10 cellular contexts compared by ENCODE assay signal in the genomic region with DNA sequence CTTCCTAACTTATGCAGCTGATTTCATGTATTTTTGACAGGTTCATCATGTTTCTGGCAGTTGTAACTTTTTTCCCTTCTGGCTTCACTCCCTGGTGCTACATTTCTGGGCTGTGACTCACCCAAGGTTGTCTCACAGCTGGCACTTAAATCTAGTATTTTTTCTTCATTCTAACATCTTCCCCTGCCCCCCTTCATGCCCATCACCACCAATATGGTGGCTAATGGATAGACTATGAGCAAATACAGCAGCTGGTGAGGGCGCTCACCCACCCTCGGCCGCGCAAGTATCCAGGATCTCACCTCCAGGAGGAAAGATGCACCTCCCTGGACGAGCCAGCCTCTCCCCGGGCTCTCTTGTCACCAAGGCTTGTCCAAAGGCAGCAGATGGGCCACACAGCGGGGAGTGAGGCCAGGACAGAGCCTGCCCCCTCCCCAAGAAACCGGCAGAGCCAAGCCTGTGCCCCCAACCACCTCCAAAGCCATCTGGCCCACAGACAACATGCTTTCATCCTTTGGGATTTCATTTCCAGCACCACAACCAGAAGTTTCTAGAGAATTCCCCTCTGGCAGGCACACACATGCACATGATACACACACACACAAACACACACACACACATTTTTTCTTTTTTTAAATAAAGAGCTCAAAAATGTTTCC. TPM values are rescaled to one million over a fixed set of nuclear protein-coding genes. Genes with fewer than 3 reads are reported as not detected.
DNase-seq lines count a peak whose midpoint lies in the region; ATAC-seq and TF ChIP-seq lines count a peak whose summit lies in the region.
"Had no signal": no experiment of that assay in that cellular context is flagged by ENCODE, and none has a peak within 500 bp of the region (broad histone marks: within the 10 kb centered on the region; RNA-seq: fewer than 3 reads in every experiment).

No MANE protein-coding gene starts in this region.

- ATAC-seq in activated T-helper 17 cell treated with anti-CD3 and anti-CD28 coated beads, Interleukin-2, amount 50 U/mL, for 72 hours (replicated peaks), result no peak
- peak in 1 of 4 donors; percentile 19 for ATAC-seq in heart left ventricle
- ATAC-seq in GM19395 (IDR thresholded peaks at IDR 0.05; ENCODE audit: unreplicated experiment), result no peak

- no peak overlapping the region for H2AFZ ChIP-seq in smooth muscle cell (ENCODE audit: low read depth)

- H3K27me3 Mint-ChIP-seq in activated T-helper 17 cell treated with anti-CD3 and anti-CD28 coated beads, Interleukin-2, amount 50 U/mL, for 72 hours, result peaks cover 24% of the 10 kb centered on the region
- peaks cover 1% of the 10 kb centered on the region for H3K27me3 Mint-ChIP-seq in activated T-cell treated with anti-CD3 and anti-CD28 coated beads, Interleukin-2, amount 50 U/mL, for 24 hours
- H3K27me3 Mint-ChIP-seq in immature natural killer cell (ENCODE audit: low read depth in 3 of 3), result peaks cover 0 to 6% (median 3%) of the 10 kb centered on the region in 3 donors

- peak overlapping the region; percentile 13 for H3K4me2 ChIP-seq in smooth muscle cell

- peak; percentile 76 for DNase-seq in HCEC 1CT
- DNase-seq in heart left ventricle, result peak in 2 of 5 donors; percentile 36 to 57
- no peak for DNase-seq in smooth muscle cell (lab: John Stamatoyannopoulos, UW; ENCODE audit: unreplicated experiment)
- no peak for DNase-seq in activated T-cell treated with anti-CD3 and anti-CD28 coated beads, Interleukin-2, amount 50 U/mL, for 24 hours
- DNase-seq in immature natural killer cell, result no peak
- DNase-seq in Ammon's horn (ENCODE audit: low spot score), result no peak
- DNase-seq: activated CD4-positive, alpha-beta memory T cell treated with anti-CD3 and anti-CD28 coated beads for 36 hours; NCI-H1436 treated with DMSO at 0.1 percent for 48 hours had no signal

- H3K27ac ChIP-seq in heart left ventricle (peak overlapping the region in 10 of 12 donors; percentile 21 to 80 (median 30)), smooth muscle cell (ENCODE audit: low read depth) (no peak overlapping the region)

- no peak for TF ChIP-seq POLR2A in heart left ventricle (IDR thresholded peaks at IDR 0.05)

- H3K27me3 ChIP-seq in heart left ventricle (no peaks in the 10 kb centered on the region), smooth muscle cell (ENCODE audit: low read depth) (no peaks in the 10 kb centered on the region)

- H3K9me3 Mint-ChIP-seq in activated T-helper 17 cell treated with anti-CD3 and anti-CD28 coated beads, Interleukin-2, amount 50 U/mL, for 72 hours, result no peaks in the 10 kb centered on the region
- H3K9me3 Mint-ChIP-seq in activated T-cell treated with anti-CD3 and anti-CD28 coated beads, Interleukin-2, amount 50 U/mL, for 24 hours, result no peaks in the 10 kb centered on the region
- H3K9me3 Mint-ChIP-seq in immature natural killer cell, result no peaks in the 10 kb centered on the region
- H3K9me3 Mint-ChIP-seq: activated CD4-positive, alpha-beta memory T cell treated with anti-CD3 and anti-CD28 coated beads for 36 hours had no signal

- no peaks in the 10 kb centered on the region for H4K20me1 ChIP-seq in smooth muscle cell (ENCODE audit: low read depth)

- no peak overlapping the region for H3K9ac ChIP-seq in smooth muscle cell (ENCODE audit: low read depth)

- H3K9me3 ChIP-seq in heart left ventricle (no peaks in the 10 kb centered on the region), smooth muscle cell (replicated peaks; ENCODE audit: low read depth) (no peaks in the 10 kb centered on the region)

- TF ChIP-seq CTCF in heart left ventricle (IDR thresholded peaks at IDR 0.05) (no peak), smooth muscle cell (IDR thresholded peaks at IDR 0.05; ENCODE audit: borderline replicate concordance, insufficient read depth, poor library complexity, severe bottlenecking) (no peak)

- H3F3A ChIP-seq in smooth muscle cell (ENCODE audit: low read depth), result no peaks in the 10 kb centered on the region

- WGBS in heart left ventricle, 4 donors, result 71 to 88% (median 74%) methylated on average over 8 of the region's 8 CpGs
- 86% methylated on average over 8 of the region's 8 CpGs for WGBS in smooth muscle cell (ENCODE audit: low lambda C conversion rate)

- H3K4me3 ChIP-seq in heart left ventricle, result no peak overlapping the region
- no peak overlapping the region for H3K4me3 ChIP-seq in smooth muscle cell

- no peaks in the 10 kb centered on the region for H3K4me1 Mint-ChIP-seq in activated T-helper 17 cell treated with anti-CD3 and anti-CD28 coated beads, Interleukin-2, amount 50 U/mL, for 72 hours
- no peaks in the 10 kb centered on the region for H3K4me1 Mint-ChIP-seq in activated T-cell treated with anti-CD3 and anti-CD28 coated beads, Interleukin-2, amount 50 U/mL, for 24 hours (ENCODE audit: low read depth)
- H3K4me1 Mint-ChIP-seq in immature natural killer cell, result no peaks in the 10 kb centered on the region

- no peak overlapping the region for H3K4me3 Mint-ChIP-seq in activated T-helper 17 cell treated with anti-CD3 and anti-CD28 coated beads, Interleukin-2, amount 50 U/mL, for 72 hours
- H3K4me3 Mint-ChIP-seq in activated T-cell treated with anti-CD3 and anti-CD28 coated beads, Interleukin-2, amount 50 U/mL, for 24 hours, result no peak overlapping the region
- H3K4me3 Mint-ChIP-seq in immature natural killer cell, result no peak overlapping the region
- H3K4me3 Mint-ChIP-seq: activated CD4-positive, alpha-beta memory T cell treated with anti-CD3 and anti-CD28 coated beads for 36 hours had no signal

- H3K79me2 ChIP-seq in smooth muscle cell (ENCODE audit: low read depth), result no peaks in the 10 kb centered on the region

- peaks cover 0 to 17% (median 2%) of the 10 kb centered on the region in 9 donors for H3K36me3 ChIP-seq in heart left ventricle
- H3K36me3 ChIP-seq in smooth muscle cell (ENCODE audit: low read depth), result no peaks in the 10 kb centered on the region

- peak overlapping the region; percentile 5 for H3K27ac Mint-ChIP-seq in activated T-helper 17 cell treated with anti-CD3 and anti-CD28 coated beads, Interleukin-2, amount 50 U/mL, for 72 hours
- H3K27ac Mint-ChIP-seq in activated T-cell treated with anti-CD3 and anti-CD28 coated beads, Interleukin-2, amount 50 U/mL, for 24 hours, result no peak overlapping the region
- H3K27ac Mint-ChIP-seq in immature natural killer cell, result no peak overlapping the region
- H3K27ac Mint-ChIP-seq: activated CD4-positive, alpha-beta memory T cell treated with anti-CD3 and anti-CD28 coated beads for 36 hours had no signal

- H3K4me1 ChIP-seq in heart left ventricle (peaks cover 17 to 76% (median 63%) of the 10 kb centered on the region in 12 donors), smooth muscle cell (ENCODE audit: low read depth) (peaks cover 12% of the 10 kb centered on the region)

- intact Hi-C loops in heart left ventricle (cut with DNase I), result loop anchor here in 1 of 10 donors (2.0 kb wide), 1 partner anchor 20 kb away; no protein-coding TSS in a partner anchor

- H3K36me3 Mint-ChIP-seq in activated T-helper 17 cell treated with anti-CD3 and anti-CD28 coated beads, Interleukin-2, amount 50 U/mL, for 72 hours (ENCODE audit: low read depth), result no peaks in the 10 kb centered on the region
- no peaks in the 10 kb centered on the region for H3K36me3 Mint-ChIP-seq in activated T-cell treated with anti-CD3 and anti-CD28 coated beads, Interleukin-2, amount 50 U/mL, for 24 hours (ENCODE audit: low read depth)
- no peaks in the 10 kb centered on the region for H3K36me3 Mint-ChIP-seq in immature natural killer cell
- H3K36me3 Mint-ChIP-seq: activated CD4-positive, alpha-beta memory T cell treated with anti-CD3 and anti-CD28 coated beads for 36 hours had no signal

RNA-seq across cellular contexts. Expression of a gene that starts 39.1 kb away (rescaled TPM):
- not detected for total RNA-seq in activated T-helper 17 cell treated with anti-CD3 and anti-CD28 coated beads, Interleukin-2, amount 50 U/mL, for 72 hours
- 100 to 1,000 TPM in 1 of 9 donors, 10 to 100 TPM in 8; 11.8 to 103 (median 18.5) TPM for total RNA-seq in heart left ventricle
- polyA plus RNA-seq in heart left ventricle, result 10 to 100 TPM; 22.9 to 37.9 TPM
- 5.2 and 6.5 TPM in 2 replicates for total RNA-seq in smooth muscle cell
- polyA plus RNA-seq in smooth muscle cell, result 4.6 and 5.2 TPM in 2 replicates
- not detected for polyA plus RNA-seq in immature natural killer cell
- total RNA-seq: activated CD4-positive, alpha-beta memory T cell treated with anti-CD3 and anti-CD28 coated beads for 36 hours had no signal
